In genomic region chr4:163384434-163384833, GRCh38 we compare ENCODE assay signal across 28 cellular contexts. TPM values are rescaled to one million over a fixed set of nuclear protein-coding genes. Genes with fewer than 3 reads are reported as not detected.
"Had no signal": no experiment of that assay in that cellular context is flagged by ENCODE, and none has a peak within 500 bp of the region (broad histone marks: within the 10 kb centered on the region; RNA-seq: fewer than 3 reads in every experiment).

No MANE protein-coding gene starts in this region.

- H3K27ac ChIP-seq: heart left ventricle, spleen, tibial artery, upper lobe of left lung, vagina had no signal

- H3K9me3 Mint-ChIP-seq: endodermal cell; stimulated activated memory B cell treated with anti-CD40 and anti-IgM and Interleukin-4, amounts not matched to agents 10 μg/mL and 1 μg/mL and 100 μg/mL, for 72 hours; stimulated activated naive CD8-positive, alpha-beta T cell treated with anti-CD3 and anti-CD28 coated beads, Interleukin-15, Interleukin-2, amounts not matched to agents 100 ng/mL and 50 ng/mL, for 24 hours had no signal

- H3K4me3 ChIP-seq: heart left ventricle, lung, spleen, tibial artery, upper lobe of left lung, vagina had no signal

- H3K27ac Mint-ChIP-seq: endodermal cell; naive thymus-derived CD4-positive, alpha-beta T cell; stimulated activated memory B cell treated with anti-CD40 and anti-IgM and Interleukin-4, amounts not matched to agents 10 μg/mL and 1 μg/mL and 100 μg/mL, for 72 hours; stimulated activated naive CD8-positive, alpha-beta T cell treated with anti-CD3 and anti-CD28 coated beads, Interleukin-15, Interleukin-2, amounts not matched to agents 100 ng/mL and 50 ng/mL, for 24 hours had no signal

- H3K4me1 ChIP-seq: heart left ventricle, spleen, tibial artery, upper lobe of left lung, vagina had no signal

- FAIRE-seq: endothelial cell of umbilical vein, frontal cortex had no signal

- H3K36me3 ChIP-seq: heart left ventricle, spleen, tibial artery, upper lobe of left lung, vagina had no signal

- H3K27me3 ChIP-seq: heart left ventricle, tibial artery, upper lobe of left lung, vagina had no signal

- H3K4me1 Mint-ChIP-seq: naive thymus-derived CD4-positive, alpha-beta T cell; stimulated activated memory B cell treated with anti-CD40 and anti-IgM and Interleukin-4, amounts not matched to agents 10 μg/mL and 1 μg/mL and 100 μg/mL, for 72 hours had no signal

- DNase-seq: effector CD4-positive, alpha-beta T cell; endodermal cell; erythroblast; heart left ventricle; hippocampal formation; left colon; left ventricle myocardium superior; naive thymus-derived CD4-positive, alpha-beta T cell; posterior cingulate gyrus; spleen; stimulated activated CD4-positive, alpha-beta T cell treated with anti-CD3 and anti-CD28 coated beads, Interleukin-15, amount 100 ng/mL, for 24 hours; stimulated activated CD4-positive, alpha-beta T cell treated with anti-CD3 and anti-CD28 coated beads, Interleukin-1b, Interleukin-23, amount 100 ng/mL, for 48 hours; stimulated activated CD4-positive, alpha-beta T cell treated with anti-CD3 and anti-CD28 coated beads, Interleukin-4, amount 100 ng/mL, for 24 hours; tibial artery; upper lobe of left lung had no signal

- ATAC-seq: heart left ventricle; left colon; left ventricle myocardium superior; naive thymus-derived CD4-positive, alpha-beta T cell; sciatic nerve; stimulated activated memory B cell treated with anti-CD40 and anti-IgM and Interleukin-4, amounts not matched to agents 10 μg/mL and 1 μg/mL and 100 μg/mL, for 72 hours had no signal

- H3K36me3 Mint-ChIP-seq: naive thymus-derived CD4-positive, alpha-beta T cell; stimulated activated memory B cell treated with anti-CD40 and anti-IgM and Interleukin-4, amounts not matched to agents 10 μg/mL and 1 μg/mL and 100 μg/mL, for 72 hours had no signal

- H3K4me3 Mint-ChIP-seq: endodermal cell; naive thymus-derived CD4-positive, alpha-beta T cell; stimulated activated memory B cell treated with anti-CD40 and anti-IgM and Interleukin-4, amounts not matched to agents 10 μg/mL and 1 μg/mL and 100 μg/mL, for 72 hours; stimulated activated naive CD8-positive, alpha-beta T cell treated with anti-CD3 and anti-CD28 coated beads, Interleukin-15, Interleukin-2, amounts not matched to agents 100 ng/mL and 50 ng/mL, for 24 hours had no signal

- H3K9me3 ChIP-seq: heart left ventricle, spleen, tibial artery, upper lobe of left lung, vagina had no signal

RNA-seq across cellular contexts. Expression of gene NPY5R, which starts 40.7 kb away (rescaled TPM):
- total RNA-seq: dermis microvascular lymphatic vessel endothelial cell; endothelial cell of umbilical vein; glomerular endothelial cell; left ventricle myocardium superior; mononuclear cell; naive thymus-derived CD4-positive, alpha-beta T cell; osteocyte; pulmonary artery endothelial cell; skeletal muscle tissue; vagina had no signal
- polyA plus RNA-seq: endothelial cell of umbilical vein; naive thymus-derived CD4-positive, alpha-beta T cell had no signal

RNA-seq across cellular contexts. Expression of gene NPY1R, which starts 52.0 kb away (rescaled TPM):
- total RNA-seq: dermis microvascular lymphatic vessel endothelial cell; endothelial cell of umbilical vein; mononuclear cell; naive thymus-derived CD4-positive, alpha-beta T cell had no signal
- polyA plus RNA-seq: naive thymus-derived CD4-positive, alpha-beta T cell had no signal
